ENCODE assay signal across 30 cellular contexts in genomic region chr16:22152316-22152715, GRCh38. TPM values are rescaled to one million over a fixed set of nuclear protein-coding genes. Genes with fewer than 3 reads are reported as not detected.
"Had no signal": no experiment of that assay in that cellular context is flagged by ENCODE, and none has a peak within 500 bp of the region (broad histone marks: within the 10 kb centered on the region; RNA-seq: fewer than 3 reads in every experiment).

No MANE protein-coding gene starts in this region.

- H3K27ac Mint-ChIP-seq: stimulated activated effector memory CD8-positive, alpha-beta T cell treated with anti-CD3 and anti-CD28 coated beads, Interleukin-12 subunit alpha, Interleukin-12 subunit beta, amount 100 ng/mL, for 72 hours; stimulated activated memory B cell treated with anti-CD40 and anti-IgM and Interleukin-4, amounts not matched to agents 10 μg/mL and 1 μg/mL and 100 μg/mL, for 72 hours; stimulated activated naive B cell treated with anti-CD40 and anti-IgM and Interleukin-4, amounts not matched to agents 10 μg/mL and 1 μg/mL and 100 μg/mL, for 72 hours; stimulated activated naive CD8-positive, alpha-beta T cell treated with anti-CD3 and anti-CD28 coated beads, Interleukin-15, amount 100 ng/mL, for 72 hours; stimulated activated naive CD8-positive, alpha-beta T cell treated with anti-CD3 and anti-CD28 coated beads, Interleukin-15, Interleukin-2, amounts not matched to agents 100 ng/mL and 50 ng/mL, for 24 hours; type B pancreatic cell had no signal

- H3K9me3 ChIP-seq: stomach, suprapubic skin, testis, thoracic aorta, thyroid gland, tibial artery, tibial nerve, transverse colon, upper lobe of left lung, upper lobe of right lung, uterus, vagina had no signal

- H3K36me3 Mint-ChIP-seq: stimulated activated effector memory CD8-positive, alpha-beta T cell treated with anti-CD3 and anti-CD28 coated beads, Interleukin-12 subunit alpha, Interleukin-12 subunit beta, amount 100 ng/mL, for 72 hours; stimulated activated memory B cell treated with anti-CD40 and anti-IgM and Interleukin-4, amounts not matched to agents 10 μg/mL and 1 μg/mL and 100 μg/mL, for 72 hours; stimulated activated naive B cell treated with anti-CD40 and anti-IgM and Interleukin-4, amounts not matched to agents 10 μg/mL and 1 μg/mL and 100 μg/mL, for 72 hours; type B pancreatic cell had no signal

- DNase-seq: stimulated activated CD4-positive, alpha-beta T cell treated with anti-CD3 and anti-CD28 coated beads, Interleukin-2, amount 100 ng/mL, for 48 hours; stimulated activated CD4-positive, alpha-beta T cell treated with anti-CD3 and anti-CD28 coated beads, Interleukin-4, amount 100 ng/mL, for 1 hour; stimulated activated CD4-positive, alpha-beta T cell treated with anti-CD3 and anti-CD28 coated beads, Interleukin-4, amount 100 ng/mL, for 24 hours; stimulated activated CD4-positive, alpha-beta T cell treated with anti-CD3 and anti-CD28 coated beads, Interleukin-4, amount 100 ng/mL, for 4 hours; stimulated activated CD8-positive, alpha-beta memory T cell treated with anti-CD3 and anti-CD28 coated beads, Interleukin-4, amount 100 ng/mL, for 48 hours; stimulated activated naive B cell treated with anti-CD40 and anti-IgM and Interleukin-4, amounts not matched to agents 10 μg/mL and 1 μg/mL and 100 μg/mL, for 72 hours; stimulated activated naive CD4-positive, alpha-beta T cell; stimulated activated naive CD4-positive, alpha-beta T cell treated with Interleukin-2 at 50 U/mL for 16 hours; stimulated activated naive CD8-positive, alpha-beta T cell treated with anti-CD3 and anti-CD28 coated beads, Interleukin-15, amount 100 ng/mL, for 72 hours; stimulated activated naive CD8-positive, alpha-beta T cell treated with anti-CD3 and anti-CD28 coated beads, Interleukin-15, Interleukin-2, amounts not matched to agents 100 U/mL and 50 U/mL, for 24 hours; stomach; substantia nigra; testis; thyroid gland; tibial artery; transverse colon; upper lobe of left lung; upper lobe of right lung; uterus had no signal

- ATAC-seq: stimulated activated effector memory CD8-positive, alpha-beta T cell treated with anti-CD3 and anti-CD28 coated beads, Interleukin-12 subunit alpha, Interleukin-12 subunit beta, amount 100 ng/mL, for 72 hours; stimulated activated memory B cell treated with anti-CD40 and anti-IgM and Interleukin-4, amounts not matched to agents 10 μg/mL and 1 μg/mL and 100 μg/mL, for 72 hours; stimulated activated naive B cell treated with anti-CD40 and anti-IgM and Interleukin-4, amounts not matched to agents 10 μg/mL and 1 μg/mL and 100 μg/mL, for 72 hours; stimulated activated naive CD8-positive, alpha-beta T cell treated with anti-CD3 and anti-CD28 coated beads, Interleukin-15, amount 100 ng/mL, for 72 hours; stimulated activated naive CD8-positive, alpha-beta T cell treated with anti-CD3 and anti-CD28 coated beads, Interleukin-15, Interleukin-2, amounts not matched to agents 100 U/mL and 50 U/mL, for 24 hours; upper lobe of right lung had no signal

- H3K4me1 Mint-ChIP-seq: stimulated activated effector memory CD8-positive, alpha-beta T cell treated with anti-CD3 and anti-CD28 coated beads, Interleukin-12 subunit alpha, Interleukin-12 subunit beta, amount 100 ng/mL, for 72 hours; stimulated activated memory B cell treated with anti-CD40 and anti-IgM and Interleukin-4, amounts not matched to agents 10 μg/mL and 1 μg/mL and 100 μg/mL, for 72 hours; stimulated activated naive B cell treated with anti-CD40 and anti-IgM and Interleukin-4, amounts not matched to agents 10 μg/mL and 1 μg/mL and 100 μg/mL, for 72 hours; stimulated activated naive CD8-positive, alpha-beta T cell treated with anti-CD3 and anti-CD28 coated beads, Interleukin-15, amount 100 ng/mL, for 72 hours had no signal

- H3K27me3 Mint-ChIP-seq: stimulated activated naive CD8-positive, alpha-beta T cell treated with anti-CD3 and anti-CD28 coated beads, Interleukin-15, amount 100 ng/mL, for 72 hours; stimulated activated naive CD8-positive, alpha-beta T cell treated with anti-CD3 and anti-CD28 coated beads, Interleukin-15, Interleukin-2, amounts not matched to agents 100 ng/mL and 50 ng/mL, for 24 hours had no signal

- H3K27ac ChIP-seq: stomach, suprapubic skin, testis, thoracic aorta, thyroid gland, tibial artery, tibial nerve, transverse colon, upper lobe of left lung, upper lobe of right lung, uterus, vagina had no signal

- H3K36me3 ChIP-seq: stomach, suprapubic skin, thoracic aorta, thyroid gland, tibial artery, tibial nerve, transverse colon, upper lobe of left lung, upper lobe of right lung, uterus, vagina had no signal

- FAIRE-seq: urothelium cell line had no signal

- H3K4me3 Mint-ChIP-seq: stimulated activated effector memory CD8-positive, alpha-beta T cell treated with anti-CD3 and anti-CD28 coated beads, Interleukin-12 subunit alpha, Interleukin-12 subunit beta, amount 100 ng/mL, for 72 hours; stimulated activated memory B cell treated with anti-CD40 and anti-IgM and Interleukin-4, amounts not matched to agents 10 μg/mL and 1 μg/mL and 100 μg/mL, for 72 hours; stimulated activated naive B cell treated with anti-CD40 and anti-IgM and Interleukin-4, amounts not matched to agents 10 μg/mL and 1 μg/mL and 100 μg/mL, for 72 hours; stimulated activated naive CD8-positive, alpha-beta T cell treated with anti-CD3 and anti-CD28 coated beads, Interleukin-15, amount 100 ng/mL, for 72 hours; stimulated activated naive CD8-positive, alpha-beta T cell treated with anti-CD3 and anti-CD28 coated beads, Interleukin-15, Interleukin-2, amounts not matched to agents 100 ng/mL and 50 ng/mL, for 24 hours; type B pancreatic cell had no signal

- H3K27me3 ChIP-seq: suprapubic skin, testis, thyroid gland, tibial artery, tibial nerve, transverse colon, upper lobe of left lung, upper lobe of right lung, uterus, vagina had no signal

- H3K4me3 ChIP-seq: stomach, suprapubic skin, testis, thoracic aorta, thyroid gland, tibial artery, tibial nerve, transverse colon, upper lobe of left lung, upper lobe of right lung, uterus, vagina had no signal

- H3K4me1 ChIP-seq: stomach, suprapubic skin, testis, thyroid gland, tibial artery, tibial nerve, transverse colon, upper lobe of left lung, upper lobe of right lung, uterus, vagina had no signal

- H3K9me3 Mint-ChIP-seq: stimulated activated effector memory CD8-positive, alpha-beta T cell treated with anti-CD3 and anti-CD28 coated beads, Interleukin-12 subunit alpha, Interleukin-12 subunit beta, amount 100 ng/mL, for 72 hours; stimulated activated memory B cell treated with anti-CD40 and anti-IgM and Interleukin-4, amounts not matched to agents 10 μg/mL and 1 μg/mL and 100 μg/mL, for 72 hours; stimulated activated naive B cell treated with anti-CD40 and anti-IgM and Interleukin-4, amounts not matched to agents 10 μg/mL and 1 μg/mL and 100 μg/mL, for 72 hours; stimulated activated naive CD8-positive, alpha-beta T cell treated with anti-CD3 and anti-CD28 coated beads, Interleukin-15, amount 100 ng/mL, for 72 hours; stimulated activated naive CD8-positive, alpha-beta T cell treated with anti-CD3 and anti-CD28 coated beads, Interleukin-15, Interleukin-2, amounts not matched to agents 100 ng/mL and 50 ng/mL, for 24 hours; type B pancreatic cell had no signal

RNA-seq across cellular contexts. Expression of gene SDR42E2, which starts 10.0 kb away (rescaled TPM):
- total RNA-seq: stomach, suprapubic skin, thoracic aorta, thyroid gland, tibial nerve, transverse colon, urinary bladder, uterus, vagina had no signal
- polyA plus RNA-seq: stomach, urinary bladder had no signal

RNA-seq across cellular contexts. Expression of gene VWA3A, which starts 60.0 kb away (rescaled TPM):
- total RNA-seq: subcutaneous adipose tissue, vagina had no signal
